Comparison of ENCODE assay signal across 8 cellular contexts in genomic region chr17:38825762-38826247, GRCh38. TPM values are rescaled to one million over a fixed set of nuclear protein-coding genes. Genes with fewer than 3 reads are reported as not detected.
DNase-seq lines count a peak whose midpoint lies in the region; ATAC-seq and TF ChIP-seq lines count a peak whose summit lies in the region.

No MANE protein-coding gene starts in this region.

- CTCF ChIA-PET in MCF 10A (lab: Yijun Ruan, JAX), result interaction anchor here (0.7 kb wide), 1 partner anchor 29 kb away, joined by 3 read pairs; no protein-coding TSS in a partner anchor

- intact Hi-C loops in heart left ventricle (cut with DNase I) (loop anchor here in 5 of 10 donors (1.0 to 2.0 kb wide), 3 partner anchors 26 to 27 kb away; partner anchors contain the start of gene RPL23 (in 5 of the 5)), cardiac septum (cut with DNase I) (loop anchor here (1.0 kb wide), 1 partner anchor 27 kb away; the partner anchor contains the start of gene RPL23), MCF 10A (cut with micrococcal nuclease) (no loop called here), uterus (cut with DNase I; ENCODE audit: low total_unique reads) (no loop called here)

- peak overlapping the region; percentile 98 for H3K4me3 Mint-ChIP-seq in MCF 10A (ENCODE audit: unreplicated experiment)

- DNase-seq in heart left ventricle (no peak), cardiac septum (ENCODE audit: low spot score) (no peak), MCF 10A (ENCODE audit: unreplicated experiment) (no peak), uterus (peak in 1 of 2 donors; percentile 17), COLO668 (lab: John Stamatoyannopoulos, UW; ENCODE audit: unreplicated experiment) (no peak), cerebellar nuclear complex (lab: John Stamatoyannopoulos, UW) (no peak)

- H3K4me3 ChIP-seq in heart left ventricle (peak overlapping the region; percentile 58 to 90 (median 79)), mesodermal cell (ENCODE audit: extremely low read depth, insufficient read depth, low read length, poor library complexity, severe bottlenecking) (peak overlapping the region; percentile 71), uterus (peak overlapping the region; percentile 76 to 81)

- no TSS peak for BruUV-seq in MCF 10A (replicated peaks; lab: Mats Ljungman, UMichigan)

- H3K27ac Mint-ChIP-seq in MCF 10A (ENCODE audit: low read depth, unreplicated experiment), result peak overlapping the region; percentile 100

- H3K4me1 ChIP-seq in heart left ventricle (peaks cover 7 to 24% (median 14%) of the 10 kb centered on the region in 12 donors), mesodermal cell (ENCODE audit: control insufficient read depth, insufficient read depth, low read length, poor library complexity, severe bottlenecking) (peaks cover 12% of the 10 kb centered on the region), uterus (peaks cover 9 to 10% of the 10 kb centered on the region in 2 donors)

- H3K27me3 ChIP-seq in heart left ventricle, result no peaks in the 10 kb centered on the region
- H3K27me3 ChIP-seq in uterus, result no peaks in the 10 kb centered on the region

- H3K27ac ChIP-seq in heart left ventricle (peak overlapping the region; percentile 87 to 100 (median 97)), mesodermal cell (ENCODE audit: low read depth, low read length, severe bottlenecking) (peak overlapping the region; percentile 100), uterus (peak overlapping the region; percentile 91 to 93)

- 93 to 95% (median 94%) methylated on average over 17 of the region's 17 CpGs for WGBS in heart left ventricle, 4 donors
- 91 to 93% methylated on average over 16 to 17 of the region's 17 CpGs for WGBS in mesodermal cell (ENCODE audit: insufficient coverage in 2 of 2), 2 experiments

- ATAC-seq in heart left ventricle (no peak), GM18907 (IDR thresholded peaks at IDR 0.05; ENCODE audit: unreplicated experiment) (no peak)

- TF ChIP-seq POLR2A in heart left ventricle (IDR thresholded peaks at IDR 0.05), result no peak
- TF ChIP-seq POLR2A in uterus (IDR thresholded peaks at IDR 0.05), result no peak

- no peaks in the 10 kb centered on the region for H3K27me3 Mint-ChIP-seq in MCF 10A (ENCODE audit: insufficient read depth, unreplicated experiment)

- no peaks in the 10 kb centered on the region for H3K4me1 Mint-ChIP-seq in MCF 10A (ENCODE audit: insufficient read depth, unreplicated experiment)

- no peaks in the 10 kb centered on the region for H3K9me3 Mint-ChIP-seq in MCF 10A (ENCODE audit: unreplicated experiment)

- no peaks in the 10 kb centered on the region for H3K9me3 ChIP-seq in heart left ventricle
- no peaks in the 10 kb centered on the region for H3K9me3 ChIP-seq in mesodermal cell (ENCODE audit: control insufficient read depth, low read length)
- no peaks in the 10 kb centered on the region for H3K9me3 ChIP-seq in uterus

- POLR2A ChIA-PET in MCF 10A (lab: Yijun Ruan, JAX), result interaction anchor here (0.7 to 5.4 kb wide), 14 partner anchors 11 to 328 kb away, joined by 3 to 72 read pairs (median 5); partner anchors contain the start of genes LASP1, PIP4K2B, PSMB3 and RPL23

- no peak for TF ChIP-seq CTCF in heart left ventricle (IDR thresholded peaks at IDR 0.05)
- no peak for TF ChIP-seq CTCF in MCF 10A (IDR thresholded peaks at IDR 0.05; ENCODE audit: unreplicated experiment)
- TF ChIP-seq CTCF in uterus (IDR thresholded peaks at IDR 0.05), result no peak

- H3K36me3 Mint-ChIP-seq in MCF 10A (ENCODE audit: insufficient read depth, unreplicated experiment), result peaks cover 21% of the 10 kb centered on the region

- H3K36me3 ChIP-seq in heart left ventricle (peaks cover 0 to 16% (median 7%) of the 10 kb centered on the region in 9 donors), mesodermal cell (ENCODE audit: control insufficient read depth, insufficient read depth, low read length) (peaks cover 7% of the 10 kb centered on the region), uterus (no peaks in the 10 kb centered on the region)

RNA-seq across cellular contexts. Expression of gene CWC25, which starts 0.7 kb away (rescaled TPM):
- total RNA-seq in heart left ventricle (10 to 100 TPM in 2 of 9 donors, 1 to 10 TPM in 7; 6.7 to 11.1 (median 8.3) TPM), cardiac septum (10.4 TPM), MCF 10A (2022) (21.9 and 23.4 TPM in 2 replicates), uterus (10 to 100 TPM in 3 of 4 donors, 1 to 10 TPM in 1; 9.1 to 26.2 (median 18.1) TPM)
- polyA plus RNA-seq in heart left ventricle, result 10 to 100 TPM in 1 of 2 donors, 1 to 10 TPM in 1; 9.7 to 10.9 TPM
- polyA plus RNA-seq in mesodermal cell (2013, experiment 1 of 2), result 17.7 TPM
- 15.8 TPM for polyA plus RNA-seq in mesodermal cell (2013, experiment 2 of 2)

RNA-seq across cellular contexts. Expression of gene PIP4K2B, which starts 26.4 kb away (rescaled TPM):
- total RNA-seq in heart left ventricle (10 to 100 TPM; 39.4 to 55.0 (median 48.5) TPM), cardiac septum (48.4 TPM), MCF 10A (2022) (25.9 and 27.4 TPM in 2 replicates), uterus (10 to 100 TPM; 23.2 to 89.5 (median 42.3) TPM)
- polyA plus RNA-seq in heart left ventricle, result 10 to 100 TPM; 23.3 to 38.9 TPM
- 48.8 TPM for polyA plus RNA-seq in mesodermal cell (2013, experiment 1 of 2)
- polyA plus RNA-seq in mesodermal cell (2013, experiment 2 of 2), result 39.8 TPM

RNA-seq across cellular contexts. Expression of gene RPL23, which starts 27.7 kb away (rescaled TPM):
- total RNA-seq in heart left ventricle (1,000 to 10,000 TPM in 1 of 9 donors, 100 to 1,000 TPM in 8; 698 to 1,018 (median 826) TPM), cardiac septum (564 TPM), MCF 10A (2022) (1,891 and 2,060 TPM in 2 replicates), uterus (1,000 to 10,000 TPM; 1,418 to 5,044 (median 2,630) TPM)
- 1,000 to 10,000 TPM; 1,964 to 2,300 TPM for polyA plus RNA-seq in heart left ventricle
- polyA plus RNA-seq in mesodermal cell (2013, experiment 1 of 2), result 2,211 TPM
- polyA plus RNA-seq in mesodermal cell (2013, experiment 2 of 2), result 2,367 TPM

RNA-seq across cellular contexts. Expression of gene LASP1, which starts 44.1 kb away (rescaled TPM):
- total RNA-seq in heart left ventricle, result 10 to 100 TPM; 23.2 to 88.2 (median 26.7) TPM
- polyA plus RNA-seq in heart left ventricle, result 10 to 100 TPM; 18.2 to 29.2 TPM
- total RNA-seq in cardiac septum, result 25.3 TPM
- 65.1 and 68.1 TPM in 2 replicates for total RNA-seq in MCF 10A (2022)
- polyA plus RNA-seq in mesodermal cell (2013, experiment 1 of 2), result 151 TPM
- polyA plus RNA-seq in mesodermal cell (2013, experiment 2 of 2), result 139 TPM
- total RNA-seq in uterus, result 100 to 1,000 TPM in 1 of 4 donors, 10 to 100 TPM in 3; 21.2 to 119 (median 58.2) TPM
